Comparison of ENCODE assay signal across 8 cellular contexts in the genomic region with DNA sequence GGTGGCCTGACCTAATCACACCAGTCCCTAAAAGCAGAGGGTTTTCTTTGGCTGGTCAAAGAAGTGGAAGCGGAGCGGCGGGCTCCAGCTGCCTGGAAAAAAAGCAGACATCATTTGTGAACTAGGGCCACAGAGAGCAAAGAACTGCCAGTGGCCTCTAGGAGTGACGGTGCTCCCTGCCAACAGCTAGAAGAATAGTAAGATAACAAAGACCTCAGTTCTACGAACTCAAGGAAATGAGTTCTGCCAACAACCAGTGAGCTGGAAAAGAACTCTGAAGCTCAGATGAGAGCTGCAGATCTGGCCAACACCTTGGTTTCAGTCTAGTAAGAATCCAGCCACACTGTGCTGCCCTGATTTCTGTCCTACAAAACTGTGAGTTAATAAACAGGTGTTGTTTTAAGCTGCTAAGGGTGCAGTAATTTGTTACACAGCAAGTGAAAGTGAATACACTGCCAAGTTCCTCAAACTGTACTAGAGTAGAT.
A peak's percentile ranks its signal among the peaks of the same experiment; 100 is the strongest.
DNase-seq lines count a peak whose midpoint lies in the region; ATAC-seq, FAIRE-seq and TF ChIP-seq lines count a peak whose summit lies in the region.

No MANE protein-coding gene starts in this region.

- TF ChIP-seq CTCF in GM12865 (IDR thresholded peaks at IDR 0.05; ENCODE audit: insufficient read depth, low read depth, low read length, missing control alignments): no peak
- TF ChIP-seq CTCF in endothelial cell of umbilical vein (IDR thresholded peaks at IDR 0.05; ENCODE audit: extremely low read depth in 1 of 2, insufficient read depth in 1 of 2, low read depth in 1 of 2, low read length in 2 of 2): no peak
- no peak for TF ChIP-seq CTCF in foreskin keratinocyte (conservative IDR thresholded peaks at IDR 0.05)

- H3K27me3 ChIP-seq in endothelial cell of umbilical vein (ENCODE audit: control insufficient read depth in 2 of 2, insufficient read depth in 2 of 2, low read length in 2 of 2) (no peaks in the 10 kb centered on the region), foreskin keratinocyte (no peaks in the 10 kb centered on the region)

- H3K79me2 ChIP-seq in endothelial cell of umbilical vein (ENCODE audit: control insufficient read depth, insufficient read depth, low read length): peaks cover 60% of the 10 kb centered on the region

- H2AFZ ChIP-seq in endothelial cell of umbilical vein (ENCODE audit: low read depth, low read length): no peak overlapping the region

- no peaks in the 10 kb centered on the region for H3K9me1 ChIP-seq in endothelial cell of umbilical vein (replicated peaks; ENCODE audit: control insufficient read depth, extremely low read depth, insufficient read depth, low read length)

- DNase-seq in GM12865 (ENCODE audit: low read depth) (peak; percentile 71), endothelial cell of umbilical vein (ENCODE audit: low read depth, low spot score) (peak; percentile 72), sciatic nerve (ENCODE audit: low spot score) (no peak), SHP77 (lab: John Stamatoyannopoulos, UW) (no peak), DMS53 (lab: John Stamatoyannopoulos, UW) (no peak), foreskin keratinocyte (no peak)
- peak; percentile 29 for DNase-seq in Jurkat, Clone E6-1 (ENCODE audit: low read depth, low spot score)

- H3K4me1 ChIP-seq in endothelial cell of umbilical vein (ENCODE audit: control insufficient read depth, extremely low read depth, insufficient read depth, low read length) (no peaks in the 10 kb centered on the region), foreskin keratinocyte (peaks cover 5% of the 10 kb centered on the region)

- H3K27ac ChIP-seq in endothelial cell of umbilical vein (ENCODE audit: insufficient read depth, low read depth, low read length) (no peak overlapping the region), foreskin keratinocyte (no peak overlapping the region)

- peak overlapping the region; percentile 11; the same call in 1 of the 2 replicates for H3K4me3 ChIP-seq in GM12865 (ENCODE audit: low read depth, low read length)
- H3K4me3 ChIP-seq in Jurkat, Clone E6-1 (ENCODE audit: low read length): no peak overlapping the region
- no peak overlapping the region for H3K4me3 ChIP-seq in endothelial cell of umbilical vein (replicated peaks in 1 of 3; ENCODE audit: insufficient read depth in 1 of 3, low read depth in 1 of 3, low read length in 3 of 3)

- FAIRE-seq in endothelial cell of umbilical vein (lab: Jason Lieb, UNC): peak; percentile 50

- H4K20me1 ChIP-seq in endothelial cell of umbilical vein (replicated peaks; ENCODE audit: control insufficient read depth, extremely low read depth, insufficient read depth, low read length): peaks cover 3% of the 10 kb centered on the region

- H3K36me3 ChIP-seq in endothelial cell of umbilical vein (ENCODE audit: control insufficient read depth in 2 of 2, extremely low read depth in 1 of 2, insufficient read depth in 2 of 2, low read length in 2 of 2): no peaks in the 10 kb centered on the region

- POLR2A ChIA-PET in endothelial cell of umbilical vein (lab: Charles Lee): no interaction called here

- dilution Hi-C loops in endothelial cell of umbilical vein (cut with MboI; ENCODE audit: extremely low pct_ligation_motif_present, low sequenced_read_pairs): no loop called here

- CTCF ChIA-PET in endothelial cell of umbilical vein (lab: Charles Lee): interaction anchor here (0.8 to 1.4 kb wide), 7 partner anchors 9 to 177 kb away, joined by 3 to 6 read pairs (median 3); no protein-coding TSS in a partner anchor

- no peaks in the 10 kb centered on the region for H3K9me3 ChIP-seq in endothelial cell of umbilical vein (replicated peaks; ENCODE audit: control insufficient read depth, insufficient read depth, low read length)

- ATAC-seq in GM21423 (IDR thresholded peaks at IDR 0.05; ENCODE audit: unreplicated experiment) (peak; percentile 85), sciatic nerve (peak; percentile 83), foreskin keratinocyte (no peak)

- intact Hi-C loops in endothelial cell of umbilical vein (cut with micrococcal nuclease): no loop called here
- intact Hi-C loops in sciatic nerve (cut with DNase I): no loop called here

- no peak overlapping the region for H3K4me2 ChIP-seq in endothelial cell of umbilical vein (ENCODE audit: insufficient read depth, low read length)

- H3K9ac ChIP-seq in endothelial cell of umbilical vein (replicated peaks; ENCODE audit: extremely low read depth, insufficient read depth, low read length): no peak overlapping the region

- BruUV-seq in endothelial cell of umbilical vein (replicated peaks; lab: Mats Ljungman, UMichigan): no TSS peak

- TF ChIP-seq POLR2A in endothelial cell of umbilical vein (IDR thresholded peaks at IDR 0.05; ENCODE audit: low read depth, low read length): no peak

TF ChIP-seq in endothelial cell of umbilical vein, 7 proteins besides CTCF, POLR2A, EP300 and RAD21:
- TF ChIP-seq FOS (IDR thresholded peaks at IDR 0.05; ENCODE audit: borderline replicate concordance, insufficient read depth, low read length) (no peak), MYC (IDR thresholded peaks at IDR 0.05; ENCODE audit: low read depth, low read length) (no peak), GATA2 (IDR thresholded peaks at IDR 0.05; ENCODE audit: insufficient read depth, insufficient read length, low read depth, low read length) (no peak), POLR2AphosphoS5 (IDR thresholded peaks at IDR 0.05; ENCODE audit: insufficient read depth, low read depth, low read length) (no peak), EZH2 (IDR thresholded peaks at IDR 0.05; ENCODE audit: borderline replicate concordance, low read depth, low read length, severe bottlenecking) (no peak), JUN (IDR thresholded peaks at IDR 0.05; ENCODE audit: borderline replicate concordance, insufficient read depth, insufficient read length, low read depth) (no peak)
- TF ChIP-seq, protein P1, sequence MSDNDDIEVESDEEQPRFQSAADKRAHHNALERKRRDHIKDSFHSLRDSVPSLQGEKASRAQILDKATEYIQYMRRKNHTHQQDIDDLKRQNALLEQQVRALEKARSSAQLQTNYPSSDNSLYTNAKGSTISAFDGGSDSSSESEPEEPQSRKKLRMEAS (IDR thresholded peaks at IDR 0.05; ENCODE audit: insufficient read depth, insufficient read length): no peak

Comparison
In these comparisons a context has a peak if more than half of its experiments do, and no peak if none do; other contexts are left out.
1. DNase-seq: peak in GM12865 (single experiment), Jurkat, Clone E6-1 (single experiment) and endothelial cell of umbilical vein (single experiment); none in sciatic nerve (single experiment), SHP77 (0 of 2), DMS53 (single experiment) and foreskin keratinocyte (0 of 2).